12 cellular contexts compared by ENCODE assay signal in the genomic region with DNA sequence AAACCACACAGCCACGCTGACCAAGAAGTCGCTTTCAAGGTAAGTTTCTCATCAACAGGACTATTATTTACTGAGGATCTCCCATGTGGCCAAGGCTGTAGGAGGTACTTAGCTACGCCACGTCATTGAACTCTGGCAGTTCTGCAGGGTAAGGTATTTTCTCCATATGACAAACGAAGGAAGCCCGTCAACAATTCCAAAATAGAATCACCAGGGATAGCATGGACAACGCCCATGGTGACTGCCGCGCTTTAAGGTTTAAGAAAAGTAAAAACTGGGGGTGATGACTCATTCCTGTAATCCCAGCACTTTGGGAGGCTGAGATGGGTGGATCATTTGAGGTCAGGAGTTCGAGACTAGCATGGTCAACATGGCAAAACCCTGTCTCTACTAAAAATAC. TPM values are rescaled to one million over a fixed set of nuclear protein-coding genes. Genes with fewer than 3 reads are reported as not detected.
A peak's percentile ranks its signal among the peaks of the same experiment; 100 is the strongest.
DNase-seq lines count a peak whose midpoint lies in the region; ATAC-seq and TF ChIP-seq lines count a peak whose summit lies in the region.
"Had no signal": no experiment of that assay in that cellular context is flagged by ENCODE, and none has a peak within 500 bp of the region (broad histone marks: within the 10 kb centered on the region; RNA-seq: fewer than 3 reads in every experiment).

No MANE protein-coding gene starts in this region.

- peak overlapping the region; percentile 100 for H3K27ac ChIP-seq in AG04450 (ENCODE audit: low read depth, low read length)
- peak overlapping the region; percentile 96 for H3K27ac ChIP-seq in Panc1 (ENCODE audit: low read length)
- peak overlapping the region; percentile 99 for H3K27ac ChIP-seq in osteoblast (ENCODE audit: low read depth, low read length)

- H3K36me3 Mint-ChIP-seq in naive thymus-derived CD8-positive, alpha-beta T cell: peaks cover 0 to 52% (median 8%) of the 10 kb centered on the region in 3 donors

- no peaks in the 10 kb centered on the region for H3K27me3 ChIP-seq in AG04450 (ENCODE audit: control insufficient read depth, insufficient read depth, low read length)
- H3K27me3 ChIP-seq in Panc1 (ENCODE audit: control insufficient read depth, insufficient read depth, low read length): no peaks in the 10 kb centered on the region
- no peaks in the 10 kb centered on the region for H3K27me3 ChIP-seq in osteoblast (ENCODE audit: insufficient read depth, low read length)
- H3K27me3 ChIP-seq in BE2C: no peaks in the 10 kb centered on the region

- peaks cover 69% of the 10 kb centered on the region for H3K79me2 ChIP-seq in osteoblast (ENCODE audit: insufficient read depth, low read length)

- H3K27me3 Mint-ChIP-seq in naive thymus-derived CD8-positive, alpha-beta T cell: no peaks in the 10 kb centered on the region

- intact Hi-C loops in Panc1 (cut with micrococcal nuclease; ENCODE audit: unreplicated experiment): no loop called here

- in situ Hi-C loops in Panc1 (cut with HindIII; ENCODE audit: low pct_unique_long_range_greater_than_20kb, low sequenced_read_pairs): no loop called here

- no TSS peak for BruUV-seq in Panc1 (replicated peaks; lab: Mats Ljungman, UMichigan)

- peaks cover 65% of the 10 kb centered on the region for H3K4me1 ChIP-seq in Panc1 (ENCODE audit: control insufficient read depth, insufficient read depth, low read length)
- peaks cover 82% of the 10 kb centered on the region for H3K4me1 ChIP-seq in osteoblast (ENCODE audit: insufficient read depth, low read length)
- H3K4me1 ChIP-seq in BE2C: peaks cover 8% of the 10 kb centered on the region

- no peak for ATAC-seq in Panc1
- no peak for ATAC-seq in naive thymus-derived CD8-positive, alpha-beta T cell

- CTCF ChIA-PET in AG04450 (lab: Charles Lee): interaction anchor here (0.8 kb wide), 1 partner anchor 165 kb away, joined by 6 read pairs; no protein-coding TSS in a partner anchor
- CTCF ChIA-PET in Panc1 (lab: Charles Lee): no interaction called here
- CTCF ChIA-PET in GM10248 (lab: Yijun Ruan, JAX): interaction anchor here (1.4 to 3.0 kb wide), 2 partner anchors 9 to 26 kb away, joined by 3 to 12 read pairs; no protein-coding TSS in a partner anchor

- H3K4me3 Mint-ChIP-seq in naive thymus-derived CD8-positive, alpha-beta T cell: no peak overlapping the region

- peaks cover 11 to 50% (median 28%) of the 10 kb centered on the region in 4 donors for H3K4me1 Mint-ChIP-seq in naive thymus-derived CD8-positive, alpha-beta T cell

- no peaks in the 10 kb centered on the region for H3K9me3 Mint-ChIP-seq in naive thymus-derived CD8-positive, alpha-beta T cell

- no peak for TF ChIP-seq CTCF in AG04450 (IDR thresholded peaks at IDR 0.05; ENCODE audit: low read depth, low read length)
- no peak for TF ChIP-seq CTCF in Panc1 (IDR thresholded peaks at IDR 0.05)
- no peak for TF ChIP-seq CTCF in epithelial cell of esophagus (IDR thresholded peaks at IDR 0.05; ENCODE audit: insufficient read depth, low read depth, low read length, missing control alignments)
- no peak for TF ChIP-seq CTCF in osteoblast (IDR thresholded peaks at IDR 0.05; ENCODE audit: extremely low read depth, low read depth, low read length)
- no peak for TF ChIP-seq CTCF in BE2C (IDR thresholded peaks at IDR 0.05; ENCODE audit: low read depth, low read length)
- TF ChIP-seq CTCF in GM10248 (IDR thresholded peaks at IDR 0.05; ENCODE audit: control extremely low read depth, extremely low read depth, low read depth, missing control alignments): no peak

- H3K9me3 ChIP-seq in AG04450 (ENCODE audit: control insufficient read depth, insufficient read depth, low read length) (no peaks in the 10 kb centered on the region), Panc1 (ENCODE audit: control insufficient read depth, insufficient read depth, low read depth, low read length) (no peaks in the 10 kb centered on the region), osteoblast (ENCODE audit: low read depth, low read length) (no peaks in the 10 kb centered on the region), BE2C (no peaks in the 10 kb centered on the region)

- H3K4me3 ChIP-seq in AG04450 (ENCODE audit: low read depth, low read length): no peak overlapping the region
- no peak overlapping the region for H3K4me3 ChIP-seq in Panc1 (ENCODE audit: low read depth in 2 of 2, low read length in 2 of 2)
- H3K4me3 ChIP-seq in epithelial cell of esophagus (ENCODE audit: low read length): no peak overlapping the region
- no peak overlapping the region for H3K4me3 ChIP-seq in osteoblast (ENCODE audit: insufficient read depth, low read length)
- H3K4me3 ChIP-seq in BE2C (ENCODE audit: low read depth, low read length): no peak overlapping the region

- peak overlapping the region in 2 of 10 donors; percentile 10 to 28 for H3K27ac Mint-ChIP-seq in naive thymus-derived CD8-positive, alpha-beta T cell

- no peaks in the 10 kb centered on the region for H3K36me3 ChIP-seq in Panc1 (ENCODE audit: control insufficient read depth, insufficient read depth, low read length)
- peaks cover 59% of the 10 kb centered on the region for H3K36me3 ChIP-seq in osteoblast (ENCODE audit: insufficient read depth, low read length)
- H3K36me3 ChIP-seq in BE2C: peaks cover 9% of the 10 kb centered on the region; the same call in 1 of the 2 replicates

- DNase-seq in AG04450 (ENCODE audit: low read depth, low spot score) (no peak), Panc1 (ENCODE audit: low read depth, low spot score) (no peak), epithelial cell of esophagus (ENCODE audit: low read depth) (peak; percentile 89), osteoblast (ENCODE audit: insufficient read length, low spot score, missing footprints) (peak; percentile 92), BE2C (no peak), GM10248 (ENCODE audit: extremely low spot score) (no peak), NCI-H774 (lab: John Stamatoyannopoulos, UW) (no peak)
- DNase-seq in naive thymus-derived CD8-positive, alpha-beta T cell: no peak
- DNase-seq: activated CD4-positive, alpha-beta T cell treated with anti-CD3 and anti-CD28 coated beads for 4 hours; NCI-H1105 had no signal

- POLR2A ChIA-PET in AG04450 (lab: Yijun Ruan, JAX) (no interaction called here), Panc1 (lab: Charles Lee) (no interaction called here), GM10248 (lab: Yijun Ruan, JAX) (no interaction called here)
- POLR2A ChIA-PET in naive thymus-derived CD8-positive, alpha-beta T cell (lab: Charles Lee): no interaction called here

- H4K20me1 ChIP-seq in osteoblast (ENCODE audit: insufficient read depth, low read length): no peaks in the 10 kb centered on the region

- peak overlapping the region; percentile 66 for H3K4me2 ChIP-seq in osteoblast (ENCODE audit: insufficient read depth, low read length)

- no peak overlapping the region for H2AFZ ChIP-seq in osteoblast (ENCODE audit: low read length)

RNA-seq across cellular contexts. Expression of a gene that starts 28.6 kb away (rescaled TPM):
- polyA plus RNA-seq in AG04450 (2011; rRNA removed): 44.7 and 50.5 TPM in 2 replicates
- polyA minus RNA-seq in AG04450 (2011; rRNA and poly(A)+ RNA removed): 64.2 and 77.4 TPM in 2 replicates
- 58.6 TPM for total RNA-seq in Panc1 (2021; ENCODE audit: unreplicated experiment)
- 40.0 TPM for polyA plus RNA-seq in Panc1 (2012; ENCODE audit: insufficient read length)
- 31.8 and 34.2 TPM in 2 replicates for total RNA-seq in osteoblast
- polyA plus RNA-seq in BE2C (2012; ENCODE audit: insufficient read depth, insufficient read length, low read depth): 21.5 TPM
- 10 to 100 TPM; 29.6 to 30.1 TPM for total RNA-seq in naive thymus-derived CD8-positive, alpha-beta T cell
- 1 to 10 TPM; 3.9 to 9.0 (median 6.0) TPM for polyA plus RNA-seq in naive thymus-derived CD8-positive, alpha-beta T cell

RNA-seq across cellular contexts. Expression of a gene that starts 51.1 kb away (rescaled TPM):
- not detected in 2 replicates for polyA plus RNA-seq in AG04450 (2011; rRNA removed)
- polyA minus RNA-seq in AG04450 (2011; rRNA and poly(A)+ RNA removed): not detected in 2 replicates
- total RNA-seq in Panc1 (2021; ENCODE audit: unreplicated experiment) (not detected), osteoblast (not detected in 2 replicates)
- not detected for polyA plus RNA-seq in Panc1 (2012; ENCODE audit: insufficient read length)
- polyA plus RNA-seq in BE2C (2012; ENCODE audit: insufficient read depth, insufficient read length, low read depth): not detected
- total RNA-seq in naive thymus-derived CD8-positive, alpha-beta T cell: not detected
- polyA plus RNA-seq in naive thymus-derived CD8-positive, alpha-beta T cell: not detected
- total RNA-seq: renal cortical epithelial cell had no signal
- polyA plus RNA-seq: adipose tissue had no signal

Comparison
In these comparisons a context has a peak if more than half of its experiments do, and no peak if none do; other contexts are left out.
1. DNase-seq: peak in epithelial cell of esophagus (single experiment) and osteoblast (single experiment); none in AG04450 (single experiment), Panc1 (single experiment), BE2C (single experiment), GM10248 (single experiment), naive thymus-derived CD8-positive, alpha-beta T cell (0 of 10) and NCI-H774 (single experiment).
2. Peak in every context shown above with its lines, with median percentiles within 50 percentile points of each other: H3K27ac ChIP-seq.